In the genomic region with DNA sequence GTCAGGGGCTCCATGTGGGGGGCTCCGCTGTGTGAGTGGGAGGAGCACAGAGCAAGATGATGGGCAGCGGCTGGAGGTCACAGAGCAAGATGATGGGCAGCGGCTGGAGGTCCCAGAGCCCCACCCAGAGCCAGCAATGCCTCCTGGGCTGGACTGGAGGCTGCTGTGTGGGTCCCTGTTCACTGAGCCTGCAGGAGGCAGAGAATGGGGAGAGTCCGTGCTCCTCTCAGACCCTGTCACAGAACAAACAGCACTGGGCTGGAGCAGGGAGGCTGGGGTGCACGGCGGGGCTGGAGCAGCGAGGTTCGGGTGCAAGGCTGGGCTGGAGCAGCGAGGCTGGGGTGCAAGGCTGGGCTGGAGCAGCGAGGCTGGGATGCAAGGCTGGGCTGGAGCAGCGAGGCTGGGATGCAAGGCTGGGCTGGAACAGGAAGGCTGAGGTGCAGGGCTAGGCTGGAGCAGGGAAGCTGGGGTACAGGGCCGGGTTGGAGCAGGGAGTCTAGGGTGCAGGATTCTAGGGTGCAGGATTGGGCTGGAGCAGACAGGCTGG, we compare ENCODE assay signal across 23 cellular contexts.
"Had no signal": no experiment of that assay in that cellular context is flagged by ENCODE, and none has a peak within 500 bp of the region (broad histone marks: within the 10 kb centered on the region; RNA-seq: fewer than 3 reads in every experiment).

No MANE protein-coding gene starts in this region.

- H3K9me3 Mint-ChIP-seq: dendritic cell treated with granulocyte-macrophage colony-stimulating factor and Interleukin-4, amounts not matched to agents 40 ng/mL and 50 ng/mL, for 4 days; naive B cell; nephron progenitor cell had no signal

- H3K9me3 ChIP-seq: esophagus squamous epithelium, gastroesophageal sphincter, pancreas, prostate gland, stomach, thyroid gland, upper lobe of left lung had no signal

- ATAC-seq: gastroesophageal sphincter, left cardiac atrium, pancreas had no signal

- H3K4me2 ChIP-seq: hepatocyte, smooth muscle cell had no signal

- H3K4me1 ChIP-seq: pancreas, prostate gland had no signal

- H3K27me3 Mint-ChIP-seq: dendritic cell treated with granulocyte-macrophage colony-stimulating factor and Interleukin-4, amounts not matched to agents 40 ng/mL and 50 ng/mL, for 4 days; naive B cell had no signal

- H3K36me3 Mint-ChIP-seq: naive B cell had no signal

- H3K79me2 ChIP-seq: hepatocyte had no signal

- H3K27ac Mint-ChIP-seq: dendritic cell treated with granulocyte-macrophage colony-stimulating factor and Interleukin-4, amounts not matched to agents 40 ng/mL and 50 ng/mL, for 4 days; nephron progenitor cell had no signal

- H3K27ac ChIP-seq: esophagus squamous epithelium, gastroesophageal sphincter, hepatocyte, pancreas, prostate gland, stomach, thyroid gland, upper lobe of left lung had no signal

- H2AFZ ChIP-seq: hepatocyte had no signal

- H3K4me3 ChIP-seq: esophagus squamous epithelium, gastroesophageal sphincter, hepatocyte, pancreas, prostate gland, smooth muscle cell, stomach, thyroid gland, upper lobe of left lung had no signal

- DNase-seq: cerebellar nuclear complex; esophagus squamous epithelium; foreskin fibroblast; glutamatergic neuron; left cardiac atrium; mesendoderm; naive B cell; nucleus accumbens; stimulated activated CD4-positive, alpha-beta T cell treated with anti-CD3 and anti-CD28 coated beads, Interleukin-4, amount 100 ng/mL, for 1 hour; stimulated activated CD8-positive, alpha-beta memory T cell treated with anti-CD3 and anti-CD28 coated beads, Interleukin-4, amount 100 ng/mL, for 48 hours; stimulated activated naive CD4-positive, alpha-beta T cell; stomach; thyroid gland had no signal

- H3K27me3 ChIP-seq: hepatocyte, pancreas, thyroid gland, upper lobe of left lung had no signal

- FAIRE-seq: colon, kidney, pancreas had no signal

- H3K36me3 ChIP-seq: esophagus squamous epithelium, gastroesophageal sphincter, pancreas, prostate gland, stomach, thyroid gland, upper lobe of left lung had no signal

- H3K4me3 Mint-ChIP-seq: dendritic cell treated with granulocyte-macrophage colony-stimulating factor and Interleukin-4, amounts not matched to agents 40 ng/mL and 50 ng/mL, for 4 days; nephron progenitor cell had no signal
